Comparison of ENCODE assay signal across 14 cellular contexts in genomic region chr10:62655337-62655994, GRCh38.
DNase-seq lines count a peak whose midpoint lies in the region; ATAC-seq and TF ChIP-seq lines count a peak whose summit lies in the region.
"Had no signal": no experiment of that assay in that cellular context is flagged by ENCODE, and none has a peak within 500 bp of the region (broad histone marks: within the 10 kb centered on the region; RNA-seq: fewer than 3 reads in every experiment).

No MANE protein-coding gene starts in this region.

- intact Hi-C loops in Right ventricle myocardium inferior (cut with DNase I) = no loop called here

- no peak for TF ChIP-seq CTCF in foreskin keratinocyte (conservative IDR thresholded peaks at IDR 0.05)

- H3K4me1 ChIP-seq in foreskin keratinocyte = no peaks in the 10 kb centered on the region
- H3K4me1 ChIP-seq: gastroesophageal sphincter, upper lobe of right lung had no signal

- no peak overlapping the region for H3K27ac ChIP-seq in foreskin keratinocyte
- H3K27ac ChIP-seq: gastroesophageal sphincter, upper lobe of right lung had no signal

- in situ Hi-C loops in G401 (cut with HindIII; ENCODE audit: low sequenced_read_pairs) = no loop called here

- DNase-seq in GM19240 (ENCODE audit: insufficient read length, low spot score) (peak; percentile 38), NCI-H1092 (lab: John Stamatoyannopoulos, UW) (no peak), G401 (ENCODE audit: low spot score) (no peak), Right ventricle myocardium inferior (ENCODE audit: missing footprints) (no peak), foreskin keratinocyte (no peak)
- DNase-seq: HFFc6; mesendoderm; NCI-H1694 treated with DMSO at 0.1 percent for 48 hours; stimulated activated CD4-positive, alpha-beta T cell treated with anti-CD3 and anti-CD28 coated beads, Interleukin-12 subunit alpha, Interleukin-12 subunit beta, amount 100 ng/mL, for 4 hours; upper lobe of right lung had no signal

- no peaks in the 10 kb centered on the region for H3K27me3 ChIP-seq in foreskin keratinocyte
- H3K27me3 ChIP-seq: gastroesophageal sphincter, upper lobe of right lung had no signal

- peak; percentile 82 for ATAC-seq in GM18498 (IDR thresholded peaks at IDR 0.05; ENCODE audit: unreplicated experiment)
- peak; percentile 86 for ATAC-seq in HG02840 (IDR thresholded peaks at IDR 0.05; ENCODE audit: low FRiP score, unreplicated experiment)
- ATAC-seq in HG03575 (IDR thresholded peaks at IDR 0.05; ENCODE audit: extremely low read depth, insufficient number of reproducible peaks, low FRiP score, unreplicated experiment) = peak; percentile 80
- ATAC-seq in Right ventricle myocardium inferior = no peak
- ATAC-seq in foreskin keratinocyte = no peak
- ATAC-seq: gastroesophageal sphincter, upper lobe of right lung had no signal

Comparison
In these comparisons a context has a peak if more than half of its experiments do, and no peak if none do; other contexts are left out.
1. ATAC-seq: peak in GM18498 (single experiment), HG02840 (single experiment) and HG03575 (single experiment); none in Right ventricle myocardium inferior (single experiment) and foreskin keratinocyte (single experiment).